ENCODE assay signal across 13 cellular contexts in the genomic region with DNA sequence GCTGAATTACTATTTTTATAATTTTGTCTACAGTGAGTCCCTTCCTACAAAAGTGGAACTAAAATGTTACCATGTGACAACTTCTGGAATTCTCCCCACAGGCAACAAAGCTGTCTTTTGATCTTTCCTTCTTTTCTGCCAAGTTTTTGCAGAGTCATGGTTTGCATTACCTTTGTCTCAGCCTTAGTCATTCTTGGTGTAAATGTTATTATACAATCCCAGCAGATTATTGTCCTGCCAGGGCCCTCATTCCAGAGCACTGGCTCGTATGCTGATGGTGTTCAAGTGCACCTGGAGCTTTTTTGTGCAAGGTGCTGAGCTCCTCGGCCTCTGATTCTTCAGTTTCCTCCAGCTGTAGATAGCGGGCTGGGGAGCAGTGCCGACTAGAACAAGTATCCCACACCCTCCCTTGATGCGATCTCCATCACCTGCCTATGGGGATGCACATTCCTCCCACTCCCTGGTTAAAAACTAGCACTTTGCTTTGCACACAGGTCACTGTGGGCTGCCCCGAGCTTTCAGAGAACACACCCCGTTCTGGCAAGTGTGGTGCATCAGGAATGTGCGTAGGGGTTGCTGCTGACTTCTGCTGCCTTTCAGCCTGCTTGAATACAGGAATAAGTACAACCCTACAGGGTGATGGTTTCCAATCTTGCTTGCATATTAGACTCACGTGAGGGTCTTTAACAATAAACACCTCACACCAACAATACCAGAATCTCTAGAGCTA.
DNase-seq lines count a peak whose midpoint lies in the region; ATAC-seq and TF ChIP-seq lines count a peak whose summit lies in the region.
"Had no signal": no experiment of that assay in that cellular context is flagged by ENCODE, and none has a peak within 500 bp of the region (broad histone marks: within the 10 kb centered on the region; RNA-seq: fewer than 3 reads in every experiment).

No MANE protein-coding gene starts in this region.

- H3K4me3 ChIP-seq in hepatocyte = no peak overlapping the region
- no peak overlapping the region for H3K4me3 ChIP-seq in aorta (ENCODE audit: low read length in 2 of 2)
- H3K4me3 ChIP-seq: Peyer's patch had no signal

- ATAC-seq in aorta (ENCODE audit: low FRiP score) (peak; percentile 22), GM21723 (IDR thresholded peaks at IDR 0.05; ENCODE audit: unreplicated experiment) (no peak)
- no peak for ATAC-seq in natural killer cell treated with Interleukin-12 subunit alpha and Interleukin-12 subunit beta and Interleukin-15 and Interleukin-18, amount 100 ng/mL, for 72 hours
- ATAC-seq: natural killer cell had no signal

- H3K4me3 Mint-ChIP-seq in CD14-positive monocyte = peak overlapping the region in 1 of 2 donors; percentile 4
- no peak overlapping the region for H3K4me3 Mint-ChIP-seq in natural killer cell treated with Interleukin-12 subunit alpha and Interleukin-12 subunit beta and Interleukin-15 and Interleukin-18, amount 100 ng/mL, for 72 hours
- H3K4me3 Mint-ChIP-seq: natural killer cell had no signal

- H3K27me3 ChIP-seq in hepatocyte = no peaks in the 10 kb centered on the region
- no peaks in the 10 kb centered on the region for H3K27me3 ChIP-seq in aorta (ENCODE audit: control insufficient read depth in 1 of 2, insufficient read depth in 2 of 2, low read length in 1 of 2)
- H3K27me3 ChIP-seq: Peyer's patch had no signal

- H3K4me2 ChIP-seq in hepatocyte = no peak overlapping the region

- H3K79me2 ChIP-seq in hepatocyte = no peaks in the 10 kb centered on the region

- H3K27ac ChIP-seq in hepatocyte = no peak overlapping the region
- H3K27ac ChIP-seq in aorta (ENCODE audit: low read depth in 1 of 2, low read length in 2 of 2) = no peak overlapping the region
- H3K27ac ChIP-seq: Peyer's patch had no signal

- H3K36me3 ChIP-seq in hepatocyte (replicated peaks; ENCODE audit: insufficient read depth, low read depth) (no peaks in the 10 kb centered on the region), aorta (ENCODE audit: control insufficient read depth in 1 of 2, insufficient read depth in 2 of 2, low read length in 1 of 2) (no peaks in the 10 kb centered on the region)
- H3K36me3 ChIP-seq: Peyer's patch had no signal

- H3K4me1 ChIP-seq in hepatocyte (ENCODE audit: insufficient read depth) (no peaks in the 10 kb centered on the region), aorta (ENCODE audit: control insufficient read depth in 1 of 2, insufficient read depth in 2 of 2, low read length in 2 of 2) (no peaks in the 10 kb centered on the region)
- H3K4me1 ChIP-seq: Peyer's patch had no signal

- WGBS in hepatocyte (ENCODE audit: low lambda C conversion rate, missing lambda C conversion rate) = 85% methylated on average over 9 of the region's 9 CpGs
- 58 to 64% methylated on average over 9 of the region's 9 CpGs for WGBS in aorta, 2 donors

- H2AFZ ChIP-seq in hepatocyte = no peak overlapping the region

- H3K4me1 Mint-ChIP-seq in CD14-positive monocyte = peaks cover 8% of the 10 kb centered on the region
- no peaks in the 10 kb centered on the region for H3K4me1 Mint-ChIP-seq in natural killer cell treated with Interleukin-12 subunit alpha and Interleukin-12 subunit beta and Interleukin-15 and Interleukin-18, amount 100 ng/mL, for 72 hours (ENCODE audit: low read depth in 2 of 2)
- H3K4me1 Mint-ChIP-seq: natural killer cell had no signal

- H3K9me3 ChIP-seq in hepatocyte (ENCODE audit: low read depth) = no peaks in the 10 kb centered on the region
- H3K9me3 ChIP-seq in aorta (ENCODE audit: control insufficient read depth, low read length) = peaks cover 1% of the 10 kb centered on the region
- H3K9me3 ChIP-seq: Peyer's patch had no signal

- H3K36me3 Mint-ChIP-seq in CD14-positive monocyte = no peaks in the 10 kb centered on the region
- no peaks in the 10 kb centered on the region for H3K36me3 Mint-ChIP-seq in natural killer cell treated with Interleukin-12 subunit alpha and Interleukin-12 subunit beta and Interleukin-15 and Interleukin-18, amount 100 ng/mL, for 72 hours
- H3K36me3 Mint-ChIP-seq: natural killer cell had no signal

- DNase-seq in NCI-H226 (peak; percentile 85), astrocyte of the hippocampus (ENCODE audit: low read depth, low spot score) (peak; percentile 87), hepatocyte (ENCODE audit: low spot score) (peak; percentile 24), aorta (no peak), CD14-positive monocyte (ENCODE audit: low spot score) (no peak)
- DNase-seq in natural killer cell treated with Interleukin-12 subunit alpha and Interleukin-12 subunit beta and Interleukin-15 and Interleukin-18, amount 100 ng/mL, for 72 hours (ENCODE audit: low spot score) = no peak
- DNase-seq: activated naive CD4-positive, alpha-beta T cell treated with anti-CD3 and anti-CD28 coated beads, Interleukin-2, amount 50 U/mL, for 16 hours; left cardiac atrium; natural killer cell; NCI-H1417; NCI-H446 treated with DMSO at 0.1 percent for 48 hours; Peyer's patch had no signal

- no peaks in the 10 kb centered on the region for H4K20me1 ChIP-seq in hepatocyte (ENCODE audit: insufficient read depth, poor library complexity, severe bottlenecking)

- H3K9me3 Mint-ChIP-seq in CD14-positive monocyte = peaks cover 0 to 4% (median 0%) of the 10 kb centered on the region in 7 donors
- no peaks in the 10 kb centered on the region for H3K9me3 Mint-ChIP-seq in natural killer cell treated with Interleukin-12 subunit alpha and Interleukin-12 subunit beta and Interleukin-15 and Interleukin-18, amount 100 ng/mL, for 72 hours
- H3K9me3 Mint-ChIP-seq: natural killer cell had no signal

- no peaks in the 10 kb centered on the region for H3K9me2 ChIP-seq in hepatocyte (replicated peaks; ENCODE audit: insufficient read depth)

- peaks cover 0 to 2% (median 2%) of the 10 kb centered on the region in 3 donors for H3K27me3 Mint-ChIP-seq in CD14-positive monocyte (ENCODE audit: low read depth in 3 of 3)
- peaks cover 0 to 9% of the 10 kb centered on the region in 2 donors for H3K27me3 Mint-ChIP-seq in natural killer cell treated with Interleukin-12 subunit alpha and Interleukin-12 subunit beta and Interleukin-15 and Interleukin-18, amount 100 ng/mL, for 72 hours

- intact Hi-C loops in aorta (cut with DNase I) (no loop called here), CD14-positive monocyte (cut with micrococcal nuclease) (no loop called here)

- no peak overlapping the region for H3K27ac Mint-ChIP-seq in CD14-positive monocyte
- no peak overlapping the region for H3K27ac Mint-ChIP-seq in natural killer cell treated with Interleukin-12 subunit alpha and Interleukin-12 subunit beta and Interleukin-15 and Interleukin-18, amount 100 ng/mL, for 72 hours
- H3K27ac Mint-ChIP-seq: natural killer cell had no signal

- TF ChIP-seq CTCF in hepatocyte (IDR thresholded peaks at IDR 0.05; ENCODE audit: poor library complexity) (no peak), CD14-positive monocyte (IDR thresholded peaks at IDR 0.05) (no peak)

Comparison
In these comparisons a context has a peak if more than half of its experiments do, and no peak if none do; other contexts are left out.
1. DNase-seq: peak in NCI-H226 (single experiment), astrocyte of the hippocampus (single experiment) and hepatocyte (single experiment); none in aorta (0 of 2), CD14-positive monocyte (single experiment) and natural killer cell treated with Interleukin-12 subunit alpha and Interleukin-12 subunit beta and Interleukin-15 and Interleukin-18, amount 100 ng/mL, for 72 hours (single experiment).